In the genomic region with DNA sequence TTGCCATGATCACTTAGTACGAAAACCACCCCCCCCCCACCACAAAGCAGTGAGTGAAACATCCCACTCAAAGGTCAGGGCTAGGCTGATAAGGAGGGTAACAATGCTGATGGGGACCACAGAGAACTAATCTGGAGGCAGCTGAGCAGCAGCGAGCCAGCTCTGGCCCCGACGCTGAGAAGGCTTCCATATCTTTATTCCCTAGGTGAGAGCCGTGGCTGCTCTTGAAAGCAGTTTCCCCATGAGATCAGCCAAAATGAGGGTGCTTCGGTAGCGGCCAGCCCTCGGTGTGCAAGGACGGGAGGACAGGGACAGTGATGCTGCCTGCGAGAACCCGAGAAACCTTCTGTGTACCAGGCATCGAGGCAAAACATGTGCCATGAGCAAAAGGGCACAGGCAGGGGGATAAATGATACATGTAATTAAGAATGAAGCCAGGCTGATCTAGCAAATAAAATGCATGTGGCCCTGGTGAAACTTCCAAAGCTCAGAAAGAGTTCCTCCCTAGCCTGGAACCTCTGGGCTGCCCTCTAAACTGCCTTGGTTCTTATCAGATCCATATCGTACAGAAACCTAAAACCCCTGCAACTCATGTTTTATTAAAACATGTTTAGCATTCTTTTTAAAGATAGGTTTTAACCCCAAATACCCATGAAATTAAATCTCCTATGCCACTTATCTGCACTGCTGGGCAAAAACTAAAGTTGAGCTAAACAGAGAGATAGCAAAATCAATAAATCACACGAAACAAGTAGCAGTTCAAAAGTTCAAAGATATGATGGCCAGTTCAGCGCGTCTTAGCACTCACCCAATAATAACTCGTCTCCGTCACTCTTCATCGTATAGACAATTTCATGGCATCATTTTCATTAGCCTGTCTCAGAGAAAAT, we compare ENCODE assay signal across 1 cellular context.
TF ChIP-seq lines count a peak whose summit lies in the region.

No MANE protein-coding gene starts in this region.

TF ChIP-seq in HEK293, 187 proteins besides CTCF, POLR2A, EP300 and RAD21 (continued from another document):
- TF ChIP-seq, protein P1, sequence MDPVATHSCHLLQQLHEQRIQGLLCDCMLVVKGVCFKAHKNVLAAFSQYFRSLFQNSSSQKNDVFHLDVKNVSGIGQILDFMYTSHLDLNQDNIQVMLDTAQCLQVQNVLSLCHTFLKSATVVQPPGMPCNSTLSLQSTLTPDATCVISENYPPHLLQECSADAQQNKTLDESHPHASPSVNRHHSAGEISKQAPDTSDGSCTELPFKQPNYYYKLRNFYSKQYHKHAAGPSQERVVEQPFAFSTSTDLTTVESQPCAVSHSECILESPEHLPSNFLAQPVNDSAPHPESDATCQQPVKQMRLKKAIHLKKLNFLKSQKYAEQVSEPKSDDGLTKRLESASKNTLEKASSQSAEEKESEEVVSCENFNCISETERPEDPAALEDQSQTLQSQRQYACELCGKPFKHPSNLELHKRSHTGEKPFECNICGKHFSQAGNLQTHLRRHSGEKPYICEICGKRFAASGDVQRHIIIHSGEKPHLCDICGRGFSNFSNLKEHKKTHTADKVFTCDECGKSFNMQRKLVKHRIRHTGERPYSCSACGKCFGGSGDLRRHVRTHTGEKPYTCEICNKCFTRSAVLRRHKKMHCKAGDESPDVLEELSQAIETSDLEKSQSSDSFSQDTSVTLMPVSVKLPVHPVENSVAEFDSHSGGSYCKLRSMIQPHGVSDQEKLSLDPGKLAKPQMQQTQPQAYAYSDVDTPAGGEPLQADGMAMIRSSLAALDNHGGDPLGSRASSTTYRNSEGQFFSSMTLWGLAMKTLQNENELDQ (tag by site-specific recombination; IDR thresholded peaks at IDR 0.05; ENCODE audit: low read depth) = no peak
- no peak for TF ChIP-seq ZNF791 (tag by site-specific recombination; IDR thresholded peaks at IDR 0.05)
- TF ChIP-seq ZNF776 (tag by site-specific recombination; IDR thresholded peaks at IDR 0.05; ENCODE audit: borderline replicate concordance) = no peak
- TF ChIP-seq OVOL3 (tag by site-specific recombination; IDR thresholded peaks at IDR 0.05) = no peak
- no peak for TF ChIP-seq ZNF596 (tag by site-specific recombination; IDR thresholded peaks at IDR 0.05)
- no peak for TF ChIP-seq ZNF677 (tag by site-specific recombination; IDR thresholded peaks at IDR 0.05)
- TF ChIP-seq EGR2 (tag by site-specific recombination; IDR thresholded peaks at IDR 0.05; ENCODE audit: low read depth) = no peak; the same call in 1 of the 2 replicates
- TF ChIP-seq ZNF558 (tag by site-specific recombination; IDR thresholded peaks at IDR 0.05) = no peak
- TF ChIP-seq SP7 (tag by site-specific recombination; IDR thresholded peaks at IDR 0.05) = peak; percentile 35; the same call in 1 of the 2 replicates
- TF ChIP-seq GLIS2 (tag by site-specific recombination; IDR thresholded peaks at IDR 0.05) = no peak
- TF ChIP-seq ZNF433 (tag by site-specific recombination; IDR thresholded peaks at IDR 0.05; ENCODE audit: low read depth) = no peak
- no peak for TF ChIP-seq SALL2 (tag by site-specific recombination; IDR thresholded peaks at IDR 0.05; ENCODE audit: borderline replicate concordance)
- TF ChIP-seq, protein P2, sequence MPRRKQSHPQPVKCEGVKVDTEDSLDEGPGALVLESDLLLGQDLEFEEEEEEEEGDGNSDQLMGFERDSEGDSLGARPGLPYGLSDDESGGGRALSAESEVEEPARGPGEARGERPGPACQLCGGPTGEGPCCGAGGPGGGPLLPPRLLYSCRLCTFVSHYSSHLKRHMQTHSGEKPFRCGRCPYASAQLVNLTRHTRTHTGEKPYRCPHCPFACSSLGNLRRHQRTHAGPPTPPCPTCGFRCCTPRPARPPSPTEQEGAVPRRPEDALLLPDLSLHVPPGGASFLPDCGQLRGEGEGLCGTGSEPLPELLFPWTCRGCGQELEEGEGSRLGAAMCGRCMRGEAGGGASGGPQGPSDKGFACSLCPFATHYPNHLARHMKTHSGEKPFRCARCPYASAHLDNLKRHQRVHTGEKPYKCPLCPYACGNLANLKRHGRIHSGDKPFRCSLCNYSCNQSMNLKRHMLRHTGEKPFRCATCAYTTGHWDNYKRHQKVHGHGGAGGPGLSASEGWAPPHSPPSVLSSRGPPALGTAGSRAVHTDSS (tag by site-specific recombination; IDR thresholded peaks at IDR 0.05) = no peak
- TF ChIP-seq ZNF560 (tag by site-specific recombination; IDR thresholded peaks at IDR 0.05; ENCODE audit: borderline replicate concordance) = no peak
- TF ChIP-seq ZNF600 (tag by site-specific recombination; IDR thresholded peaks at IDR 0.05) = peak; percentile 53
- peak; percentile 70; the same call in 1 of the 2 replicates for TF ChIP-seq TCF7L2 (IDR thresholded peaks at IDR 0.05; ENCODE audit: borderline replicate concordance, low read depth, low read length)
- no peak for TF ChIP-seq ZNF48 (tag by site-specific recombination; IDR thresholded peaks at IDR 0.05)
